Comparison of ENCODE assay signal across 11 cellular contexts in genomic region chr15:62545392-62546227, GRCh38.
DNase-seq lines count a peak whose midpoint lies in the region; ATAC-seq and TF ChIP-seq lines count a peak whose summit lies in the region.
"Had no signal": no experiment of that assay in that cellular context is flagged by ENCODE, and none has a peak within 500 bp of the region (broad histone marks: within the 10 kb centered on the region; RNA-seq: fewer than 3 reads in every experiment).

No MANE protein-coding gene starts in this region.

- ATAC-seq in omental fat pad (ENCODE audit: low FRiP score) = no peak
- no peak for ATAC-seq in HG03520 (IDR thresholded peaks at IDR 0.05; ENCODE audit: unreplicated experiment)
- ATAC-seq in HG02623 (IDR thresholded peaks at IDR 0.05; ENCODE audit: unreplicated experiment) = no peak

- H3K27me3 ChIP-seq in brain microvascular endothelial cell (replicated peaks) = no peaks in the 10 kb centered on the region

- intact Hi-C loops in posterior cingulate gyrus (cut with DNase I) = no loop called here

- in situ Hi-C loops in brain microvascular endothelial cell (cut with HindIII; ENCODE audit: low pct_ligation_motif_present, low sequenced_read_pairs) = no loop called here

- no peak overlapping the region for H3K4me3 ChIP-seq in brain microvascular endothelial cell (ENCODE audit: low read depth, low read length)

- DNase-seq in COLO668 (lab: John Stamatoyannopoulos, UW; ENCODE audit: unreplicated experiment) (peak; percentile 8), amygdala (lab: John Stamatoyannopoulos, UW) (peak in 45 of 56 donors; percentile 5 to 85 (median 31)), globus pallidus (ENCODE audit: low spot score) (peak; percentile 64), posterior cingulate gyrus (peak in 6 of 10 donors; percentile 39 to 71 (median 53)), omental fat pad (ENCODE audit: low spot score) (no peak), brain microvascular endothelial cell (no peak)
- DNase-seq: DMS 273 treated with DMSO at 0.1 percent for 48 hours; kidney; stimulated activated CD4-positive, alpha-beta T cell treated with anti-CD3 and anti-CD28 coated beads, Interleukin-4, amount 100 ng/mL, for 24 hours had no signal

- no peaks in the 10 kb centered on the region for H3K36me3 ChIP-seq in brain microvascular endothelial cell (replicated peaks)

- TF ChIP-seq CTCF in omental fat pad (IDR thresholded peaks at IDR 0.05) (no peak), brain microvascular endothelial cell (IDR thresholded peaks at IDR 0.05; ENCODE audit: low read depth, low read length, missing control alignments) (no peak)

- H3K27ac ChIP-seq in brain microvascular endothelial cell = no peak overlapping the region

Comparison
In these comparisons a context has a peak if more than half of its experiments do, and no peak if none do; other contexts are left out.
1. DNase-seq: peak in COLO668 (single experiment), amygdala (45 of 56), globus pallidus (single experiment) and posterior cingulate gyrus (6 of 10); none in omental fat pad (single experiment) and brain microvascular endothelial cell (single experiment).